10 cellular contexts compared by ENCODE assay signal in genomic region chr19:48795855-48796142, GRCh38. TPM values are rescaled to one million over a fixed set of nuclear protein-coding genes. Genes with fewer than 3 reads are reported as not detected.
A peak's percentile ranks its signal among the peaks of the same experiment; 100 is the strongest.
DNase-seq lines count a peak whose midpoint lies in the region; ATAC-seq and TF ChIP-seq lines count a peak whose summit lies in the region.
"Had no signal": no experiment of that assay in that cellular context is flagged by ENCODE, and none has a peak within 500 bp of the region (broad histone marks: within the 10 kb centered on the region; RNA-seq: fewer than 3 reads in every experiment).

No MANE protein-coding gene starts in this region.

- H3K36me3 Mint-ChIP-seq in activated T-helper 17 cell treated with anti-CD3 and anti-CD28 coated beads, Interleukin-2, amount 50 U/mL, for 72 hours (ENCODE audit: low read depth) = no peaks in the 10 kb centered on the region
- peaks cover 3 to 27% of the 10 kb centered on the region in 2 donors for H3K36me3 Mint-ChIP-seq in stimulated activated naive B cell treated with anti-CD40 and anti-IgM and Interleukin-4, amounts not matched to agents 10 μg/mL and 1 μg/mL and 100 μg/mL, for 72 hours

- 66% methylated on average over 3 of the region's 3 CpGs for WGBS in liver

- peak overlapping the region; percentile 84 for H3K4me3 Mint-ChIP-seq in activated T-helper 17 cell treated with anti-CD3 and anti-CD28 coated beads, Interleukin-2, amount 50 U/mL, for 72 hours
- H3K4me3 Mint-ChIP-seq in stimulated activated naive B cell treated with anti-CD40 and anti-IgM and Interleukin-4, amounts not matched to agents 10 μg/mL and 1 μg/mL and 100 μg/mL, for 72 hours = no peak overlapping the region

- ATAC-seq in activated T-helper 17 cell treated with anti-CD3 and anti-CD28 coated beads, Interleukin-2, amount 50 U/mL, for 72 hours (replicated peaks) = no peak
- no peak for ATAC-seq in stimulated activated naive B cell treated with anti-CD40 and anti-IgM and Interleukin-4, amounts not matched to agents 10 μg/mL and 1 μg/mL and 100 μg/mL, for 72 hours (replicated peaks)
- ATAC-seq in GM19395 (IDR thresholded peaks at IDR 0.05; ENCODE audit: unreplicated experiment) (no peak), HG02642 (IDR thresholded peaks at IDR 0.05; ENCODE audit: poor library complexity, unreplicated experiment) (no peak)

- peaks cover 0 to 8% (median 0%) of the 10 kb centered on the region in 4 donors for H3K36me3 ChIP-seq in liver (ENCODE audit: control insufficient read depth in 4 of 4, insufficient read depth in 3 of 4, low read depth in 1 of 4, low read length in 3 of 4)
- H3K36me3 ChIP-seq: brain microvascular endothelial cell had no signal

- no peaks in the 10 kb centered on the region for H3K27me3 ChIP-seq in liver (ENCODE audit: control insufficient read depth in 4 of 4, insufficient read depth in 4 of 4, low read length in 3 of 4)
- H3K27me3 ChIP-seq: brain microvascular endothelial cell had no signal

- H3K4me3 ChIP-seq in liver (ENCODE audit: low read depth in 1 of 3, low read length in 3 of 3) = no peak overlapping the region

- peak overlapping the region; percentile 33 to 81 for H3K27ac ChIP-seq in liver (ENCODE audit: low read depth in 1 of 2, low read length in 2 of 2)

- H3K4me1 Mint-ChIP-seq in activated T-helper 17 cell treated with anti-CD3 and anti-CD28 coated beads, Interleukin-2, amount 50 U/mL, for 72 hours = peaks cover 9% of the 10 kb centered on the region
- H3K4me1 Mint-ChIP-seq in stimulated activated naive B cell treated with anti-CD40 and anti-IgM and Interleukin-4, amounts not matched to agents 10 μg/mL and 1 μg/mL and 100 μg/mL, for 72 hours = peaks cover 11 to 15% of the 10 kb centered on the region in 2 donors

- H3K9me3 ChIP-seq in liver (ENCODE audit: control insufficient read depth in 4 of 4, low read length in 3 of 4) = no peaks in the 10 kb centered on the region

- no peak for TF ChIP-seq RAD21 in liver (IDR thresholded peaks at IDR 0.05)

- no peaks in the 10 kb centered on the region for H3K9me3 Mint-ChIP-seq in activated T-helper 17 cell treated with anti-CD3 and anti-CD28 coated beads, Interleukin-2, amount 50 U/mL, for 72 hours
- H3K9me3 Mint-ChIP-seq in stimulated activated naive B cell treated with anti-CD40 and anti-IgM and Interleukin-4, amounts not matched to agents 10 μg/mL and 1 μg/mL and 100 μg/mL, for 72 hours = no peaks in the 10 kb centered on the region

- TF ChIP-seq CTCF in GM20000 (IDR thresholded peaks at IDR 0.05; ENCODE audit: extremely low read depth, missing control alignments) = no peak
- no peak for TF ChIP-seq CTCF in liver (IDR thresholded peaks at IDR 0.05; ENCODE audit: low read depth, low read length, missing input control)

- DNase-seq in GM20000 (ENCODE audit: low spot score) = peak; percentile 13
- DNase-seq in stimulated activated naive B cell treated with anti-CD40 and anti-IgM and Interleukin-4, amounts not matched to agents 10 μg/mL and 1 μg/mL and 100 μg/mL, for 72 hours = no peak
- no peak for DNase-seq in superior temporal gyrus (ENCODE audit: extremely low spot score)
- DNase-seq in stimulated activated naive CD4-positive, alpha-beta T cell (lab: John Stamatoyannopoulos, UW) = no peak

- no peaks in the 10 kb centered on the region for H3K27me3 Mint-ChIP-seq in activated T-helper 17 cell treated with anti-CD3 and anti-CD28 coated beads, Interleukin-2, amount 50 U/mL, for 72 hours
- no peaks in the 10 kb centered on the region for H3K27me3 Mint-ChIP-seq in stimulated activated naive B cell treated with anti-CD40 and anti-IgM and Interleukin-4, amounts not matched to agents 10 μg/mL and 1 μg/mL and 100 μg/mL, for 72 hours

- no peak overlapping the region for H3K9ac ChIP-seq in liver (ENCODE audit: low read depth in 1 of 2, low read length in 2 of 2)

- peak overlapping the region; percentile 94 for H3K27ac Mint-ChIP-seq in activated T-helper 17 cell treated with anti-CD3 and anti-CD28 coated beads, Interleukin-2, amount 50 U/mL, for 72 hours
- H3K27ac Mint-ChIP-seq in stimulated activated naive B cell treated with anti-CD40 and anti-IgM and Interleukin-4, amounts not matched to agents 10 μg/mL and 1 μg/mL and 100 μg/mL, for 72 hours = peak overlapping the region; percentile 95

- peaks cover 2 to 16% (median 11%) of the 10 kb centered on the region in 4 donors for H3K4me1 ChIP-seq in liver (ENCODE audit: control insufficient read depth in 4 of 4, insufficient read depth in 4 of 4, low read length in 3 of 4)

TF ChIP-seq in liver, 16 proteins besides CTCF, POLR2A, EP300 and RAD21:
- TF ChIP-seq ATF3 (IDR thresholded peaks at IDR 0.05) (no peak), SP1 (IDR thresholded peaks at IDR 0.05) (peak; percentile 33), NR2F2 (IDR thresholded peaks at IDR 0.05) (peak; percentile 25), RXRA (IDR thresholded peaks at IDR 0.05) (peak in 1 of 2 donors; percentile 20), GABPA (IDR thresholded peaks at IDR 0.05 in 1 of 2, conservative IDR thresholded peaks at IDR 0.05 in 1 of 2) (no peak), FOXA2 (IDR thresholded peaks at IDR 0.05) (no peak), HNF4A (conservative IDR thresholded peaks at IDR 0.05) (peak; percentile 64 to 66), EGR1 (IDR thresholded peaks at IDR 0.05; ENCODE audit: low read depth in 2 of 2) (no peak), HNF4G (IDR thresholded peaks at IDR 0.05) (no peak), YY1 (IDR thresholded peaks at IDR 0.05) (no peak), FOXA1 (IDR thresholded peaks at IDR 0.05) (no peak), MAX (IDR thresholded peaks at IDR 0.05) (no peak), JUND (IDR thresholded peaks at IDR 0.05) (no peak), TAF1 (conservative IDR thresholded peaks at IDR 0.05) (no peak)
TF ChIP-seq in liver: peak in this region for 4.

RNA-seq across cellular contexts. Expression of gene BCAT2, which starts 15.0 kb away (rescaled TPM):
- total RNA-seq in activated T-helper 17 cell treated with anti-CD3 and anti-CD28 coated beads, Interleukin-2, amount 50 U/mL, for 72 hours = 10 to 100 TPM; 39.7 to 54.3 TPM
- total RNA-seq in liver = 1 to 10 TPM; 8.9 to 9.2 TPM
- 10 to 100 TPM in 1 of 2 donors, 1 to 10 TPM in 1; 7.8 to 35.8 TPM for polyA plus RNA-seq in liver

RNA-seq across cellular contexts. Expression of gene FGF21, which starts 40.5 kb away (rescaled TPM):
- not detected for total RNA-seq in activated T-helper 17 cell treated with anti-CD3 and anti-CD28 coated beads, Interleukin-2, amount 50 U/mL, for 72 hours
- 1 to 10 TPM in 1 of 2 donors, not detected in 1; 5.5 TPM for total RNA-seq in liver
- polyA plus RNA-seq in liver = 10 to 100 TPM in 1 of 2 donors, 1 to 10 TPM in 1; 6.5 to 18.5 TPM
- polyA plus RNA-seq: keratinocyte had no signal

RNA-seq across cellular contexts. Expression of gene HSD17B14, which starts 40.5 kb away (rescaled TPM):
- 1 to 10 TPM in 1 of 2 donors, not detected in 1; 1.6 TPM for total RNA-seq in activated T-helper 17 cell treated with anti-CD3 and anti-CD28 coated beads, Interleukin-2, amount 50 U/mL, for 72 hours
- total RNA-seq in liver = 10 to 100 TPM in 1 of 2 donors, 1 to 10 TPM in 1; 3.7 to 11.2 TPM
- 10 to 100 TPM in 1 of 2 donors, 1 to 10 TPM in 1; 4.9 to 12.6 TPM for polyA plus RNA-seq in liver

RNA-seq across cellular contexts. Expression of gene FUT1, which starts 43.4 kb away (rescaled TPM):
- total RNA-seq in activated T-helper 17 cell treated with anti-CD3 and anti-CD28 coated beads, Interleukin-2, amount 50 U/mL, for 72 hours = under 1 TPM; 0.30 to 0.40 TPM
- 1 to 10 TPM; 1.3 to 6.8 TPM for total RNA-seq in liver
- under 1 TPM; 0.48 to 0.72 TPM for polyA plus RNA-seq in liver

RNA-seq across cellular contexts. Expression of gene IZUMO1, which starts 49.1 kb away (rescaled TPM):
- total RNA-seq in activated T-helper 17 cell treated with anti-CD3 and anti-CD28 coated beads, Interleukin-2, amount 50 U/mL, for 72 hours = not detected
- total RNA-seq in liver = under 1 TPM; 0.33 to 0.47 TPM
- polyA plus RNA-seq in liver = not detected

Comparison
In these comparisons a context has a peak if more than half of its experiments do, and no peak if none do; other contexts are left out.
1. RNA of gene BCAT2, which starts 15.0 kb away (total RNA-seq): 39.7 to 54.3 TPM in activated T-helper 17 cell treated with anti-CD3 and anti-CD28 coated beads, Interleukin-2, amount 50 U/mL, for 72 hours; 8.9 to 9.2 TPM in liver; every median in the first group is over 4 times any median in the second.